Comparison of ENCODE assay signal across 19 cellular contexts in genomic region chr3:9441501-9442221, GRCh38. TPM values are rescaled to one million over a fixed set of nuclear protein-coding genes. Genes with fewer than 3 reads are reported as not detected.
DNase-seq lines count a peak whose midpoint lies in the region; ATAC-seq, FAIRE-seq and TF ChIP-seq lines count a peak whose summit lies in the region.
"Had no signal": no experiment of that assay in that cellular context is flagged by ENCODE, and none has a peak within 500 bp of the region (broad histone marks: within the 10 kb centered on the region; RNA-seq: fewer than 3 reads in every experiment).

No MANE protein-coding gene starts in this region.

- H3K79me2 ChIP-seq in endothelial cell of umbilical vein (ENCODE audit: control insufficient read depth, insufficient read depth, low read length) (peaks cover 31% of the 10 kb centered on the region), osteoblast (ENCODE audit: insufficient read depth, low read length) (peaks cover 61% of the 10 kb centered on the region)

- peaks cover 44 to 61% of the 10 kb centered on the region in 2 experiments for H3K36me3 ChIP-seq in endothelial cell of umbilical vein (ENCODE audit: control insufficient read depth in 2 of 2, extremely low read depth in 1 of 2, insufficient read depth in 2 of 2, low read length in 2 of 2)
- peaks cover 87% of the 10 kb centered on the region for H3K36me3 ChIP-seq in osteoblast (ENCODE audit: insufficient read depth, low read length)

- H3K27me3 ChIP-seq in endothelial cell of umbilical vein (ENCODE audit: control insufficient read depth in 2 of 2, insufficient read depth in 2 of 2, low read length in 2 of 2) (no peaks in the 10 kb centered on the region), osteoblast (ENCODE audit: insufficient read depth, low read length) (no peaks in the 10 kb centered on the region)
- H3K27me3 ChIP-seq: SJCRH30 had no signal

- H3K4me2 ChIP-seq in endothelial cell of umbilical vein (ENCODE audit: insufficient read depth, low read length): no peak overlapping the region
- H3K4me2 ChIP-seq in osteoblast (ENCODE audit: insufficient read depth, low read length): no peak overlapping the region

- no peak overlapping the region for H3K9ac ChIP-seq in endothelial cell of umbilical vein (replicated peaks; ENCODE audit: extremely low read depth, insufficient read depth, low read length)

- H3K27me3 Mint-ChIP-seq in activated naive CD4-positive, alpha-beta T cell treated with anti-CD3 and anti-CD28 coated beads, Interleukin-2, amount 50 U/mL, for 24 hours: no peaks in the 10 kb centered on the region
- peaks cover 2% of the 10 kb centered on the region for H3K27me3 Mint-ChIP-seq in HFFc6 (ENCODE audit: insufficient read depth)

- intact Hi-C loops in endothelial cell of umbilical vein (cut with micrococcal nuclease): no loop called here

- CTCF ChIA-PET in endothelial cell of umbilical vein (lab: Charles Lee): interaction anchor here (1.0 to 2.1 kb wide), 4 partner anchors 9 to 88 kb away, joined by 3 to 8 read pairs (median 4); no protein-coding TSS in a partner anchor

- no peak for DNase-seq in activated naive CD4-positive, alpha-beta T cell (lab: John Stamatoyannopoulos, UW)
- no peak for DNase-seq in HFFc6
- no peak for DNase-seq in endothelial cell of umbilical vein (ENCODE audit: low read depth, low spot score)
- DNase-seq in osteoblast (ENCODE audit: insufficient read length, low spot score, missing footprints): no peak
- DNase-seq in GM19240 (ENCODE audit: insufficient read length, low spot score): no peak
- no peak for DNase-seq in germinal center (ENCODE audit: low spot score)
- DNase-seq: AML-193, DMS79, GOT3, KG1, NCI-H1105 treated with DMSO at 0.1 percent for 48 hours, NCI-H1694, NCI-H2081 treated with DMSO at 0.1 percent for 48 hours, NCI-H446 treated with DMSO at 0.1 percent for 48 hours, SJCRH30 had no signal

- no TSS peak for BruUV-seq in endothelial cell of umbilical vein (replicated peaks; lab: Mats Ljungman, UMichigan)

- no peak overlapping the region for H3K4me3 ChIP-seq in endothelial cell of umbilical vein (replicated peaks in 1 of 3; ENCODE audit: insufficient read depth in 1 of 3, low read depth in 1 of 3, low read length in 3 of 3)
- H3K4me3 ChIP-seq in osteoblast (ENCODE audit: insufficient read depth, low read length): no peak overlapping the region
- H3K4me3 ChIP-seq: SJCRH30 had no signal

- no peaks in the 10 kb centered on the region for H3K9me3 ChIP-seq in endothelial cell of umbilical vein (replicated peaks; ENCODE audit: control insufficient read depth, insufficient read depth, low read length)
- no peaks in the 10 kb centered on the region for H3K9me3 ChIP-seq in osteoblast (ENCODE audit: low read depth, low read length)
- H3K9me3 ChIP-seq: SJCRH30 had no signal

- H3K4me3 Mint-ChIP-seq in activated naive CD4-positive, alpha-beta T cell treated with anti-CD3 and anti-CD28 coated beads, Interleukin-2, amount 50 U/mL, for 24 hours: no peak overlapping the region
- no peak overlapping the region for H3K4me3 Mint-ChIP-seq in HFFc6

- H3K27ac Mint-ChIP-seq in activated naive CD4-positive, alpha-beta T cell treated with anti-CD3 and anti-CD28 coated beads, Interleukin-2, amount 50 U/mL, for 24 hours: peak overlapping the region; percentile 62
- H3K27ac Mint-ChIP-seq in HFFc6: peak overlapping the region; percentile 25; the same call in 1 of the 2 replicates

- TF ChIP-seq CTCF in HFFc6 (IDR thresholded peaks at IDR 0.05) (no peak), endothelial cell of umbilical vein (IDR thresholded peaks at IDR 0.05; ENCODE audit: extremely low read depth in 1 of 2, insufficient read depth in 1 of 2, low read depth in 1 of 2, low read length in 2 of 2) (no peak), osteoblast (IDR thresholded peaks at IDR 0.05; ENCODE audit: extremely low read depth, low read depth, low read length) (no peak)

- TF ChIP-seq POLR2A in endothelial cell of umbilical vein (IDR thresholded peaks at IDR 0.05; ENCODE audit: low read depth, low read length): no peak

- H3K9me1 ChIP-seq in endothelial cell of umbilical vein (replicated peaks; ENCODE audit: control insufficient read depth, extremely low read depth, insufficient read depth, low read length): no peaks in the 10 kb centered on the region

- no peaks in the 10 kb centered on the region for H3K9me3 Mint-ChIP-seq in activated naive CD4-positive, alpha-beta T cell treated with anti-CD3 and anti-CD28 coated beads, Interleukin-2, amount 50 U/mL, for 24 hours
- H3K9me3 Mint-ChIP-seq in HFFc6: no peaks in the 10 kb centered on the region

- H4K20me1 ChIP-seq in endothelial cell of umbilical vein (replicated peaks; ENCODE audit: control insufficient read depth, extremely low read depth, insufficient read depth, low read length): peaks cover 3% of the 10 kb centered on the region
- peaks cover 13% of the 10 kb centered on the region for H4K20me1 ChIP-seq in osteoblast (ENCODE audit: insufficient read depth, low read length)

- no peak overlapping the region for H3K27ac ChIP-seq in endothelial cell of umbilical vein (ENCODE audit: insufficient read depth, low read depth, low read length)
- peak overlapping the region; percentile 28 for H3K27ac ChIP-seq in osteoblast (ENCODE audit: low read depth, low read length)
- H3K27ac ChIP-seq: C4-2B, SJCRH30 had no signal

- no peak for ATAC-seq in HG02870 (IDR thresholded peaks at IDR 0.05; ENCODE audit: unreplicated experiment)
- ATAC-seq: Panc1 had no signal

- peaks cover 22% of the 10 kb centered on the region for H3K36me3 Mint-ChIP-seq in activated naive CD4-positive, alpha-beta T cell treated with anti-CD3 and anti-CD28 coated beads, Interleukin-2, amount 50 U/mL, for 24 hours
- H3K36me3 Mint-ChIP-seq in HFFc6 (ENCODE audit: low read depth): peaks cover 42% of the 10 kb centered on the region

- peak; percentile 12 for FAIRE-seq in endothelial cell of umbilical vein (lab: Jason Lieb, UNC)

- peaks cover 4% of the 10 kb centered on the region for H3K4me1 Mint-ChIP-seq in activated naive CD4-positive, alpha-beta T cell treated with anti-CD3 and anti-CD28 coated beads, Interleukin-2, amount 50 U/mL, for 24 hours
- 0 out of 2 replicates have a peak, but pooled peaks cover 5% of the 10 kb centered on the region for H3K4me1 Mint-ChIP-seq in HFFc6 (ENCODE audit: low read depth)

- dilution Hi-C loops in endothelial cell of umbilical vein (cut with MboI; ENCODE audit: extremely low pct_ligation_motif_present, low sequenced_read_pairs): no loop called here

- H3K4me1 ChIP-seq in endothelial cell of umbilical vein (ENCODE audit: control insufficient read depth, extremely low read depth, insufficient read depth, low read length) (no peaks in the 10 kb centered on the region), osteoblast (ENCODE audit: insufficient read depth, low read length) (no peaks in the 10 kb centered on the region)
- H3K4me1 ChIP-seq: SJCRH30 had no signal

- H2AFZ ChIP-seq in endothelial cell of umbilical vein (ENCODE audit: low read depth, low read length) (no peak overlapping the region), osteoblast (ENCODE audit: low read length) (no peak overlapping the region)

- POLR2A ChIA-PET in endothelial cell of umbilical vein (lab: Charles Lee): no interaction called here

TF ChIP-seq in endothelial cell of umbilical vein, 7 proteins besides CTCF, POLR2A, EP300 and RAD21:
- TF ChIP-seq MAX (IDR thresholded peaks at IDR 0.05; ENCODE audit: insufficient read depth, insufficient read length) (no peak), EZH2 (IDR thresholded peaks at IDR 0.05; ENCODE audit: borderline replicate concordance, low read depth, low read length, severe bottlenecking) (no peak), MYC (IDR thresholded peaks at IDR 0.05; ENCODE audit: low read depth, low read length) (no peak), JUN (IDR thresholded peaks at IDR 0.05; ENCODE audit: borderline replicate concordance, insufficient read depth, insufficient read length, low read depth) (no peak), GATA2 (IDR thresholded peaks at IDR 0.05; ENCODE audit: insufficient read depth, insufficient read length, low read depth, low read length) (no peak), POLR2AphosphoS5 (IDR thresholded peaks at IDR 0.05; ENCODE audit: insufficient read depth, low read depth, low read length) (no peak), FOS (IDR thresholded peaks at IDR 0.05; ENCODE audit: borderline replicate concordance, insufficient read depth, low read length) (no peak)
TF ChIP-seq in endothelial cell of umbilical vein: peak in this region for 0.

RNA-seq across cellular contexts. Expression of gene SETD5, which starts 44.2 kb away (rescaled TPM):
- 10 to 100 TPM; 62.0 to 74.6 (median 67.4) TPM for total RNA-seq in HFFc6 (2021; fragmentation: NEBNext Ultra II Directional; extraction: Animal tissue kit (Norgen Biotek cat#: 25700))
- total RNA-seq in endothelial cell of umbilical vein: 145 and 149 TPM in 2 replicates
- 48.2 and 64.5 TPM in 2 replicates for polyA plus RNA-seq in endothelial cell of umbilical vein
- 42.1 and 44.2 TPM in 2 replicates for polyA plus RNA-seq in endothelial cell of umbilical vein (2011; cell fraction: cytosol; rRNA removed)
- polyA plus RNA-seq in endothelial cell of umbilical vein (2011; cell fraction: nucleus; rRNA removed): 260 and 310 TPM in 2 replicates
- polyA plus RNA-seq in endothelial cell of umbilical vein (2012): 56.6 and 64.1 TPM in 2 replicates
- polyA minus RNA-seq in endothelial cell of umbilical vein: 135 and 172 TPM in 2 replicates
- polyA minus RNA-seq in endothelial cell of umbilical vein (2011; cell fraction: cytosol; rRNA and poly(A)+ RNA removed): 54.6 TPM
- polyA minus RNA-seq in endothelial cell of umbilical vein (2011; cell fraction: nucleus; rRNA and poly(A)+ RNA removed): 250 and 314 TPM in 2 replicates
- 103 and 106 TPM in 2 replicates for total RNA-seq in osteoblast
